In genomic region chr11:67283490-67283963, GRCh38 we compare ENCODE assay signal across 10 cellular contexts. TPM values are rescaled to one million over a fixed set of nuclear protein-coding genes. Genes with fewer than 3 reads are reported as not detected.
DNase-seq lines count a peak whose midpoint lies in the region; ATAC-seq and TF ChIP-seq lines count a peak whose summit lies in the region.
"Had no signal": no experiment of that assay in that cellular context is flagged by ENCODE, and none has a peak within 500 bp of the region (broad histone marks: within the 10 kb centered on the region; RNA-seq: fewer than 3 reads in every experiment).

No MANE protein-coding gene starts in this region.

- peak in 1 of 4 donors; percentile 22 for TF ChIP-seq EP300 in upper lobe of left lung (IDR thresholded peaks at IDR 0.05)

- DNase-seq in Right ventricle myocardium inferior (ENCODE audit: missing footprints) (no peak), cardiac septum (ENCODE audit: low spot score) (no peak), left lung (peak; percentile 68 to 79), upper lobe of left lung (no peak), sciatic nerve (ENCODE audit: low spot score) (no peak), inferior parietal cortex (ENCODE audit: extremely low spot score) (no peak)
- DNase-seq: activated T-cell treated with anti-CD3 and anti-CD28 coated beads for 4 hours, PC-3 had no signal

- intact Hi-C loops in Right ventricle myocardium inferior (cut with DNase I) (no loop called here), cardiac septum (cut with DNase I) (no loop called here), left lung (cut with DNase I) (no loop called here), sciatic nerve (cut with DNase I) (no loop called here)

- 79 to 85% methylated on average over 11 to 13 of the region's 13 CpGs for WGBS in upper lobe of left lung, 2 donors

- peaks cover 12 to 97% of the 10 kb centered on the region in 2 donors for H3K4me1 ChIP-seq in left lung
- peaks cover 36 to 72% (median 52%) of the 10 kb centered on the region in 4 donors for H3K4me1 ChIP-seq in upper lobe of left lung

- no peaks in the 10 kb centered on the region for H3K27me3 ChIP-seq in left lung
- no peaks in the 10 kb centered on the region for H3K27me3 ChIP-seq in upper lobe of left lung

- no peak for TF ChIP-seq POLR2A in upper lobe of left lung (IDR thresholded peaks at IDR 0.05)

- no peaks in the 10 kb centered on the region for H3K9me3 ChIP-seq in left lung
- no peaks in the 10 kb centered on the region for H3K9me3 ChIP-seq in upper lobe of left lung

- ATAC-seq in Right ventricle myocardium inferior (peak; percentile 9), left lung (peak; percentile 27), upper lobe of left lung (ENCODE audit: low FRiP score in 2 of 2) (peak in 1 of 2 donors; percentile 59), sciatic nerve (no peak), GM18519 (IDR thresholded peaks at IDR 0.05; ENCODE audit: low FRiP score, unreplicated experiment) (no peak)
- ATAC-seq: PC-3 had no signal

- H3K36me3 ChIP-seq in left lung (peaks cover 0 to 90% of the 10 kb centered on the region in 2 donors), upper lobe of left lung (peaks cover 56 to 86% (median 78%) of the 10 kb centered on the region in 4 donors)

- H3K27ac ChIP-seq in VCaP (peak overlapping the region; percentile 14; the same call in 1 of the 2 replicates), left lung (peak overlapping the region; percentile 73 to 100), upper lobe of left lung (peak overlapping the region; percentile 92 to 99 (median 97))

- no peak for TF ChIP-seq CTCF in VCaP (conservative IDR thresholded peaks at IDR 0.05)
- no peak for TF ChIP-seq CTCF in left lung (IDR thresholded peaks at IDR 0.05)
- TF ChIP-seq CTCF in upper lobe of left lung (IDR thresholded peaks at IDR 0.05), result no peak

- H3K4me3 ChIP-seq in left lung, result peak overlapping the region in 1 of 2 donors; percentile 89
- peak overlapping the region in 1 of 4 donors; percentile 17 for H3K4me3 ChIP-seq in upper lobe of left lung

RNA-seq across cellular contexts. Expression of gene ANKRD13D, which starts 5.6 kb away (rescaled TPM):
- total RNA-seq in Right ventricle myocardium inferior (15.2 TPM), cardiac septum (20.0 TPM), left lung (10 to 100 TPM; 48.0 to 81.2 TPM), upper lobe of left lung (100 to 1,000 TPM in 2 of 6 donors, 10 to 100 TPM in 4; 47.4 to 221 (median 78.3) TPM), sciatic nerve (69.7 TPM)

RNA-seq across cellular contexts. Expression of gene GRK2, which starts 17.3 kb away (rescaled TPM):
- 54.1 TPM for total RNA-seq in Right ventricle myocardium inferior
- 43.1 TPM for total RNA-seq in cardiac septum
- 100 to 1,000 TPM in 1 of 2 donors, 10 to 100 TPM in 1; 55.2 to 118 TPM for total RNA-seq in left lung
- 100 to 1,000 TPM in 4 of 6 donors, 10 to 100 TPM in 2; 76.9 to 232 (median 117) TPM for total RNA-seq in upper lobe of left lung
- total RNA-seq in sciatic nerve, result 61.7 TPM

RNA-seq across cellular contexts. Expression of gene SSH3, which starts 19.8 kb away (rescaled TPM):
- total RNA-seq in Right ventricle myocardium inferior (15.8 TPM), cardiac septum (22.3 TPM), left lung (10 to 100 TPM; 28.7 to 44.9 TPM), upper lobe of left lung (10 to 100 TPM; 35.9 to 99.2 (median 53.8) TPM), sciatic nerve (40.7 TPM)

Comparison
In these comparisons a context has a peak if more than half of its experiments do, and no peak if none do; other contexts are left out.
1. ATAC-seq: peak in Right ventricle myocardium inferior (single experiment) and left lung (single experiment); none in sciatic nerve (single experiment) and GM18519 (single experiment).
2. DNase-seq: peak in left lung (2 of 2); none in Right ventricle myocardium inferior (single experiment), cardiac septum (single experiment), upper lobe of left lung (0 of 2), sciatic nerve (single experiment) and inferior parietal cortex (single experiment).
3. H3K27ac ChIP-seq: peak in every context shown above with its lines; median percentile 97 in upper lobe of left lung; 86 in left lung; 14 in VCaP.